In genomic region chr11:125627236-125627910, GRCh38 we compare ENCODE assay signal across 9 cellular contexts. TPM values are rescaled to one million over a fixed set of nuclear protein-coding genes. Genes with fewer than 3 reads are reported as not detected.
A peak's percentile ranks its signal among the peaks of the same experiment; 100 is the strongest.
DNase-seq lines count a peak whose midpoint lies in the region; ATAC-seq and TF ChIP-seq lines count a peak whose summit lies in the region.
"Had no signal": no experiment of that assay in that cellular context is flagged by ENCODE, and none has a peak within 500 bp of the region (broad histone marks: within the 10 kb centered on the region; RNA-seq: fewer than 3 reads in every experiment).

No MANE protein-coding gene starts in this region.

- H3K4me3 ChIP-seq in MG63 (peak overlapping the region; percentile 69), cardiac fibroblast (replicated peaks in 1 of 2; ENCODE audit: low read depth in 2 of 2, low read length in 2 of 2) (peak overlapping the region; percentile 76 to 84)

- H3K27me3 Mint-ChIP-seq in natural killer cell (ENCODE audit: low read depth in 2 of 2): no peaks in the 10 kb centered on the region

- peak; percentile 26 for DNase-seq in ELR (ENCODE audit: low read depth)
- no peak for DNase-seq in MG63
- DNase-seq in cardiac fibroblast (ENCODE audit: low read depth in 2 of 2): peak; percentile 6 to 20
- DNase-seq in natural killer cell: no peak
- DNase-seq in central memory CD4-positive, alpha-beta T cell: no peak
- no peak for DNase-seq in middle frontal gyrus (ENCODE audit: extremely low spot score, low spot score)
- no peak for DNase-seq in HK-2 (ENCODE audit: unreplicated experiment)
- DNase-seq in SKM-1 treated with dmso at 0.1 percent for 144 hours (lab: John Stamatoyannopoulos, UW; ENCODE audit: unreplicated experiment): no peak
- DNase-seq: adrenal gland had no signal

- no peaks in the 10 kb centered on the region for H3K36me3 Mint-ChIP-seq in natural killer cell

- peak overlapping the region; percentile 97 to 98 for H3K27ac Mint-ChIP-seq in natural killer cell

- no peaks in the 10 kb centered on the region for H3K9me3 ChIP-seq in MG63
- H3K9me3 ChIP-seq: adrenal gland had no signal

- H3K27me3 ChIP-seq in MG63: no peaks in the 10 kb centered on the region
- H3K27me3 ChIP-seq: adrenal gland had no signal

- TF ChIP-seq CTCF in cardiac fibroblast (IDR thresholded peaks at IDR 0.05; ENCODE audit: low read depth, low read length) (no peak), natural killer cell (IDR thresholded peaks at IDR 0.05) (no peak)

- no peak for ATAC-seq in natural killer cell

- intact Hi-C loops in natural killer cell (cut with micrococcal nuclease): loop anchor here (5.0 kb wide), 1 partner anchor 675 kb away; the partner anchor contains the start of gene CCDC15

- H3K4me1 Mint-ChIP-seq in natural killer cell: peaks cover 19 to 20% of the 10 kb centered on the region in 2 donors

- peak overlapping the region; percentile 97 for H3K4me3 Mint-ChIP-seq in natural killer cell

- no peaks in the 10 kb centered on the region for H3K9me3 Mint-ChIP-seq in natural killer cell

- peaks cover 46% of the 10 kb centered on the region for H3K36me3 ChIP-seq in MG63
- H3K36me3 ChIP-seq: adrenal gland had no signal

RNA-seq across cellular contexts. Expression of gene CHEK1, which starts 2.4 kb away (rescaled TPM):
- 44.2 and 107 TPM in 2 replicates for total RNA-seq in MG63 (2014; rRNA removed; shearing (Covaris generic); ENCODE audit: low replicate concordance)
- total RNA-seq in natural killer cell: 10 to 100 TPM in 2 of 3 donors, 1 to 10 TPM in 1; 8.9 to 11.4 (median 10.1) TPM

RNA-seq across cellular contexts. Expression of gene STT3A, which starts 34.7 kb away (rescaled TPM):
- 107 and 125 TPM in 2 replicates for total RNA-seq in MG63 (2014; rRNA removed; shearing (Covaris generic); ENCODE audit: low replicate concordance)
- total RNA-seq in natural killer cell: 10 to 100 TPM; 56.7 to 63.5 (median 62.6) TPM

RNA-seq across cellular contexts. Expression of gene ACRV1, which starts 53.3 kb away (rescaled TPM):
- total RNA-seq in MG63 (2014; rRNA removed; shearing (Covaris generic); ENCODE audit: low replicate concordance): not detected in 2 replicates
- total RNA-seq in natural killer cell: not detected
- total RNA-seq: adrenal gland had no signal

RNA-seq across cellular contexts. Expression of gene EI24, which starts 58.1 kb away (rescaled TPM):
- total RNA-seq in MG63 (2014; rRNA removed; shearing (Covaris generic); ENCODE audit: low replicate concordance): 24.1 and 36.1 TPM in 2 replicates
- total RNA-seq in natural killer cell: 10 to 100 TPM; 19.5 to 30.0 (median 20.2) TPM

Comparison
In these comparisons a context has a peak if more than half of its experiments do, and no peak if none do; other contexts are left out.
1. DNase-seq: peak in ELR (single experiment) and cardiac fibroblast (2 of 2); none in MG63 (single experiment), natural killer cell (single experiment), central memory CD4-positive, alpha-beta T cell (single experiment), middle frontal gyrus (single experiment), HK-2 (single experiment) and SKM-1 treated with dmso at 0.1 percent for 144 hours (single experiment).